In the genomic region with DNA sequence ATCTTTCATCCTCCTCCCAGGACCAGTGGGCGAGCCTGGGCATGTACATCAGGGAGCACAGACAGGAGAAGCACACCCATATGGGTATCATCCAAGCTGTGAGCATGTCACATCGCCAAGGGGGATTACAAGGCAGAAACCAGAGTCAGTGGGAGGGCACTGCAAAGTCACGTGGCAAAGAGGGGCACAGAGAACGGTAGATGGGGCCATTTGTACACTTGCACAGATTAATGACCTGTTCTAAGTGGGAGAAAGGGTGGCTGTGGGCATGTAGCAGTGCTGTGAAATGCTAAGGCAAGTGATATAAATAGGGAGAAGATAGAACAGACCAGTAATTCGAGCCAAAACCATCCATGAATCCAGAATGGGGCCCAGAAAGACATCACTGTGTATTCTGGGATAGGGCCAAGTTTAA, we compare ENCODE assay signal across 9 cellular contexts.
DNase-seq lines count a peak whose midpoint lies in the region; ATAC-seq and TF ChIP-seq lines count a peak whose summit lies in the region.
"Had no signal": no experiment of that assay in that cellular context is flagged by ENCODE, and none has a peak within 500 bp of the region (broad histone marks: within the 10 kb centered on the region; RNA-seq: fewer than 3 reads in every experiment).

No MANE protein-coding gene starts in this region.

- H3K27me3 ChIP-seq in heart left ventricle (no peaks in the 10 kb centered on the region), transverse colon (no peaks in the 10 kb centered on the region)

- CTCF ChIA-PET in MCF 10A (lab: Yijun Ruan, JAX), result interaction anchor here (0.6 kb wide), 1 partner anchor 360 kb away, joined by 3 read pairs; no protein-coding TSS in a partner anchor

- WGBS in heart left ventricle, 4 donors, result 41 to 68% (median 67%) methylated on average over 5 of the region's 5 CpGs
- WGBS in transverse colon (ENCODE audit: low coverage in 1 of 2), 2 donors, result 30 to 36% methylated on average over 1 to 5 of the region's 5 CpGs

- no peak for DNase-seq in heart left ventricle
- DNase-seq in left ventricle myocardium superior, result no peak
- DNase-seq in NCI-H524 (lab: John Stamatoyannopoulos, UW), result peak; percentile 90 to 97
- peak; percentile 47 for DNase-seq in MCF 10A (ENCODE audit: unreplicated experiment)
- DNase-seq in transverse colon, result no peak
- no peak for DNase-seq in activated CD4-positive, CD25-positive, alpha-beta regulatory T cell treated with anti-CD3 and anti-CD28 coated beads, Interleukin-2, amount 50 U/mL, for 72 hours
- DNase-seq in NK-92 treated with Interleukin-12 subunit alpha and Interleukin-12 subunit beta, amount 100 ng/mL, for 24 hours (lab: John Stamatoyannopoulos, UW), result no peak
- DNase-seq in coronary artery (ENCODE audit: low spot score), result no peak
- DNase-seq: Karpas-422 had no signal

- H3K4me1 Mint-ChIP-seq in MCF 10A (ENCODE audit: insufficient read depth, unreplicated experiment), result peaks cover 13% of the 10 kb centered on the region

- POLR2A ChIA-PET in MCF 10A (lab: Yijun Ruan, JAX), result interaction anchor here (1.4 kb wide), 1 partner anchor 13 kb away, joined by 3 read pairs; no protein-coding TSS in a partner anchor

- intact Hi-C loops in heart left ventricle (cut with DNase I), result no loop called here
- intact Hi-C loops in left ventricle myocardium superior (cut with micrococcal nuclease), result no loop called here
- intact Hi-C loops in MCF 10A (cut with micrococcal nuclease), result no loop called here
- intact Hi-C loops in transverse colon (cut with DNase I; ENCODE audit: low total_unique reads), result no loop called here

- ATAC-seq in heart left ventricle (peak in 3 of 4 donors; percentile 37 to 61 (median 41)), left ventricle myocardium superior (no peak)

- no peak overlapping the region for H3K4me3 Mint-ChIP-seq in MCF 10A (ENCODE audit: unreplicated experiment)

- H3K27ac Mint-ChIP-seq in MCF 10A (ENCODE audit: low read depth, unreplicated experiment), result peak overlapping the region; percentile 49

- TF ChIP-seq CTCF in heart left ventricle (IDR thresholded peaks at IDR 0.05), result no peak
- TF ChIP-seq CTCF in MCF 10A (IDR thresholded peaks at IDR 0.05; ENCODE audit: unreplicated experiment), result no peak
- TF ChIP-seq CTCF in transverse colon (IDR thresholded peaks at IDR 0.05), result no peak
- no peak for TF ChIP-seq CTCF in coronary artery (IDR thresholded peaks at IDR 0.05)

- H3K27me3 Mint-ChIP-seq in MCF 10A (ENCODE audit: insufficient read depth, unreplicated experiment), result no peaks in the 10 kb centered on the region

- TF ChIP-seq POLR2A in heart left ventricle (IDR thresholded peaks at IDR 0.05), result no peak
- TF ChIP-seq POLR2A in transverse colon (IDR thresholded peaks at IDR 0.05), result no peak

- H3K4me1 ChIP-seq in heart left ventricle, result peaks cover 0 to 14% (median 5%) of the 10 kb centered on the region in 12 donors
- H3K4me1 ChIP-seq in transverse colon, result peaks cover 11 to 27% (median 23%) of the 10 kb centered on the region in 4 donors

- H3K9me3 Mint-ChIP-seq in MCF 10A (ENCODE audit: unreplicated experiment), result no peaks in the 10 kb centered on the region

- in situ Hi-C loops in transverse colon (cut with MboI; ENCODE audit: low pct_ligation_motif_present in 1 of 4, low pct_unique_long_range_greater_than_20kb in 1 of 4, low sequenced_read_pairs in 3 of 4), result no loop called here

- no peak overlapping the region for H3K4me3 ChIP-seq in heart left ventricle
- no peak overlapping the region for H3K4me3 ChIP-seq in transverse colon
- no peak overlapping the region for H3K4me3 ChIP-seq in coronary artery

- no peaks in the 10 kb centered on the region for H3K9me3 ChIP-seq in heart left ventricle
- H3K9me3 ChIP-seq in transverse colon, result no peaks in the 10 kb centered on the region

- H3K36me3 ChIP-seq in heart left ventricle, result no peaks in the 10 kb centered on the region
- H3K36me3 ChIP-seq in transverse colon, result no peaks in the 10 kb centered on the region

- TF ChIP-seq EP300 in transverse colon (IDR thresholded peaks at IDR 0.05; ENCODE audit: low read depth), result no peak

- peak overlapping the region in 1 of 12 donors; percentile 24 for H3K27ac ChIP-seq in heart left ventricle
- peak overlapping the region in 3 of 4 donors; percentile 16 to 34 (median 33) for H3K27ac ChIP-seq in transverse colon
- H3K27ac ChIP-seq in coronary artery, result no peak overlapping the region

- no TSS peak for BruUV-seq in MCF 10A (replicated peaks; lab: Mats Ljungman, UMichigan)

- peaks cover 6% of the 10 kb centered on the region for H3K36me3 Mint-ChIP-seq in MCF 10A (ENCODE audit: insufficient read depth, unreplicated experiment)

Comparison
In these comparisons a context has a peak if more than half of its experiments do, and no peak if none do; other contexts are left out.
1. DNase-seq: peak in NCI-H524 (2 of 2) and MCF 10A (single experiment); none in heart left ventricle (0 of 5), left ventricle myocardium superior (single experiment), transverse colon (single experiment), activated CD4-positive, CD25-positive, alpha-beta regulatory T cell treated with anti-CD3 and anti-CD28 coated beads, Interleukin-2, amount 50 U/mL, for 72 hours (single experiment), NK-92 treated with Interleukin-12 subunit alpha and Interleukin-12 subunit beta, amount 100 ng/mL, for 24 hours (single experiment) and coronary artery (single experiment).
2. H3K27ac ChIP-seq: peak in transverse colon (3 of 4); none in coronary artery (0 of 2).